8 cellular contexts compared by ENCODE assay signal in genomic region chr17:80453126-80453979, GRCh38. TPM values are rescaled to one million over a fixed set of nuclear protein-coding genes. Genes with fewer than 3 reads are reported as not detected.
DNase-seq lines count a peak whose midpoint lies in the region; ATAC-seq, FAIRE-seq and TF ChIP-seq lines count a peak whose summit lies in the region.

No MANE protein-coding gene starts in this region.

- peaks cover 15% of the 10 kb centered on the region for H3K4me1 Mint-ChIP-seq in endodermal cell

- DNase-seq in GM12891 (ENCODE audit: insufficient read length, low spot score) (no peak), NT2/D1 (ENCODE audit: low read depth, low spot score) (no peak), endodermal cell (no peak), pancreas (peak in 4 of 6 donors; percentile 42 to 65 (median 50)), NOMO-1 (lab: John Stamatoyannopoulos, UW; ENCODE audit: unreplicated experiment in 2 of 2) (no peak), NCI-H187 treated with DMSO at 0.1 percent for 48 hours (lab: John Stamatoyannopoulos, UW) (no peak), DMS153 treated with DMSO at 0.1 percent for 48 hours (lab: John Stamatoyannopoulos, UW; ENCODE audit: unreplicated experiment) (no peak), GM12892 (ENCODE audit: insufficient read length) (no peak)

- no peaks in the 10 kb centered on the region for H3K9me3 Mint-ChIP-seq in endodermal cell

- WGBS in endodermal cell (ENCODE audit: insufficient coverage in 1 of 2, insufficient read length in 1 of 2), 2 experiments, result 87 to 93% methylated on average over 17 to 18 of the region's 18 CpGs
- 47 to 61% methylated on average over 18 of the region's 18 CpGs for WGBS in pancreas, 2 donors

- peak overlapping the region; percentile 37 for H3K27ac Mint-ChIP-seq in endodermal cell

- H3K4me1 ChIP-seq in NT2/D1 (ENCODE audit: insufficient read depth, insufficient read length) (peaks cover 3% of the 10 kb centered on the region), endodermal cell (ENCODE audit: control insufficient read depth, insufficient read depth, low read length) (no peaks in the 10 kb centered on the region), pancreas (peaks cover 0 to 8% (median 4%) of the 10 kb centered on the region in 3 donors)

- no peak for ATAC-seq in pancreas

- H3K4me3 Mint-ChIP-seq in endodermal cell, result peak overlapping the region; percentile 80

- H3K27me3 ChIP-seq in NT2/D1 (ENCODE audit: insufficient read depth, insufficient read length) (peaks cover 13% of the 10 kb centered on the region), endodermal cell (ENCODE audit: control insufficient read depth, insufficient read depth, low read length, poor library complexity, severe bottlenecking) (peaks cover 23% of the 10 kb centered on the region), pancreas (no peaks in the 10 kb centered on the region)

- H3K36me3 ChIP-seq in NT2/D1 (ENCODE audit: insufficient read depth, insufficient read length, low read length), result no peaks in the 10 kb centered on the region
- no peaks in the 10 kb centered on the region for H3K36me3 ChIP-seq in endodermal cell (ENCODE audit: control insufficient read depth, insufficient read depth, low read length)
- H3K36me3 ChIP-seq in pancreas, result no peaks in the 10 kb centered on the region

- FAIRE-seq in GM12891 (lab: Jason Lieb, UNC) (peak; percentile 74), pancreas (lab: Jason Lieb, UNC) (no peak), GM12892 (lab: Jason Lieb, UNC) (no peak)

- no peaks in the 10 kb centered on the region for H3K36me3 Mint-ChIP-seq in endodermal cell (ENCODE audit: low read depth)

- H3K27me3 Mint-ChIP-seq in endodermal cell (ENCODE audit: insufficient read depth), result peaks cover 35% of the 10 kb centered on the region

- H3K9ac ChIP-seq in NT2/D1 (ENCODE audit: insufficient read length, low read depth) (peak overlapping the region; percentile 99), endodermal cell (ENCODE audit: extremely low read depth, low read length, poor library complexity, severe bottlenecking) (peak overlapping the region; percentile 91)

- intact Hi-C loops in pancreas (cut with DNase I), result no loop called here

- TF ChIP-seq POLR2A in GM12891 (IDR thresholded peaks at IDR 0.05; ENCODE audit: low read depth, low read length) (no peak), GM12892 (IDR thresholded peaks at IDR 0.05; ENCODE audit: low read depth, low read length) (no peak)

- peak overlapping the region; percentile 99 for H3K4me3 ChIP-seq in NT2/D1 (ENCODE audit: insufficient read length, low read depth)
- peak overlapping the region; percentile 90 for H3K4me3 ChIP-seq in endodermal cell (ENCODE audit: low read length)
- H3K4me3 ChIP-seq in pancreas, result peak overlapping the region in 2 of 4 donors; percentile 61 to 89

- H3K9me3 ChIP-seq in NT2/D1 (ENCODE audit: insufficient read depth, low read length) (no peaks in the 10 kb centered on the region), endodermal cell (ENCODE audit: control insufficient read depth, low read length) (no peaks in the 10 kb centered on the region), pancreas (no peaks in the 10 kb centered on the region)

- H3K27ac ChIP-seq in endodermal cell (ENCODE audit: low read depth, low read length) (no peak overlapping the region), pancreas (no peak overlapping the region)

- TF ChIP-seq CTCF in endodermal cell (conservative IDR thresholded peaks at IDR 0.05) (no peak), pancreas (IDR thresholded peaks at IDR 0.05) (no peak)

TF ChIP-seq in GM12891, 5 proteins besides CTCF, POLR2A, EP300 and RAD21:
- no peak for TF ChIP-seq POU2F2 (IDR thresholded peaks at IDR 0.05; ENCODE audit: low read depth, low read length)
- TF ChIP-seq PAX5 (IDR thresholded peaks at IDR 0.05; ENCODE audit: insufficient read depth, low read length, severe bottlenecking), result no peak
- TF ChIP-seq POLR2AphosphoS5 (IDR thresholded peaks at IDR 0.05; ENCODE audit: low read depth, low read length), result no peak
- no peak for TF ChIP-seq SPI1 (IDR thresholded peaks at IDR 0.05; ENCODE audit: low read depth, low read length)
- TF ChIP-seq TAF1 (IDR thresholded peaks at IDR 0.05; ENCODE audit: low read depth, low read length), result no peak

RNA-seq across cellular contexts. Expression of gene NPTX1, which starts 23.1 kb away (rescaled TPM):
- polyA plus RNA-seq in GM12891 (2012; ENCODE audit: low read depth, missing spikeins), result 0.05 TPM
- total RNA-seq in endodermal cell, result 1 to 10 TPM in 1 of 2 donors, under 1 TPM in 1; 0.24 to 2.3 TPM
- 2.3 TPM for polyA plus RNA-seq in endodermal cell (2013, experiment 1 of 2)
- 1.2 TPM for polyA plus RNA-seq in endodermal cell (2013, experiment 2 of 2)
- 1 to 10 TPM in 1 of 6 donors, under 1 TPM in 4, not detected in 1; 0.04 to 1.1 (median 0.23) TPM for total RNA-seq in pancreas
- polyA plus RNA-seq in pancreas, result under 1 TPM; 0.05 to 0.19 TPM
- polyA plus RNA-seq in GM12892 (2012; ENCODE audit: missing spikeins), result 0.19 TPM

RNA-seq across cellular contexts. Expression of gene ENDOV, which starts 38.4 kb away (rescaled TPM):
- 9.1 TPM for polyA plus RNA-seq in GM12891 (2012; ENCODE audit: low read depth, missing spikeins)
- total RNA-seq in endodermal cell (10 to 100 TPM; 38.8 to 47.1 TPM), pancreas (10 to 100 TPM in 4 of 6 donors, 1 to 10 TPM in 2; 8.7 to 15.9 (median 11.6) TPM)
- polyA plus RNA-seq in endodermal cell (2013, experiment 1 of 2), result 33.2 TPM
- 32.9 TPM for polyA plus RNA-seq in endodermal cell (2013, experiment 2 of 2)
- 10 to 100 TPM; 16.0 to 20.4 TPM for polyA plus RNA-seq in pancreas
- polyA plus RNA-seq in GM12892 (2012; ENCODE audit: missing spikeins), result 6.7 TPM

Comparison
In these comparisons a context has a peak if more than half of its experiments do, and no peak if none do; other contexts are left out.
1. DNase-seq: peak in pancreas (4 of 6); none in GM12891 (single experiment), NT2/D1 (single experiment), endodermal cell (single experiment), NOMO-1 (0 of 2), NCI-H187 treated with DMSO at 0.1 percent for 48 hours (single experiment), DMS153 treated with DMSO at 0.1 percent for 48 hours (single experiment) and GM12892 (single experiment).